ENCODE assay signal across 8 cellular contexts in the genomic region with DNA sequence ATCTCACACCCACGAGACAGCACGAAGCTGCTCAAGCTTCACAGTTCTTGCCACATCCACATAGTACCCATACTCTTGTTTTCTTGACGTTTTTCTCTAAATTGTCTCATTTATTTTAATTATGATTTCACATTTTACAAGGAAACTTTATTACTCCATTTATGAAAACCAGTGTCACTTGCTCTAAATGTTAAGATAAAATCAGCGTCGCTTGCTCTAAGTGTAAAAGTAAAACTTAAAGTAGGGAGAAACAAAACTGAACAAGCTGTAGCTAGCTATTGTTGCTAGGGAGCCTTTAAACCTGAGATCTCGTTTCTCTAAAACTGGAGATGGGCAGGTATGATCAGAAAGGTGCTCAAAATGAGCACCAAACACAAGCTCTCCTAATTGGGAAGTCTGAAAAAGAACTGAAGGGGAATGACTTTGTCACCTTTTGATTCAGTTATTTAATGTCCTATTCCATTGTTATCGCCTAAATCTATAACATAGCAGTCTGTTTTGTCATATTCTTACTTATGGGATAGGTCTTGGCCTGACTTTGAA. TPM values are rescaled to one million over a fixed set of nuclear protein-coding genes. Genes with fewer than 3 reads are reported as not detected.
DNase-seq lines count a peak whose midpoint lies in the region; ATAC-seq, FAIRE-seq and TF ChIP-seq lines count a peak whose summit lies in the region.

No MANE protein-coding gene starts in this region.

- peak overlapping the region; percentile 16; the same call in 1 of the 2 replicates for H3K27ac ChIP-seq in HUES6 (ENCODE audit: low read depth, low read length)
- H3K27ac ChIP-seq in muscle layer of duodenum (ENCODE audit: low read length): peak overlapping the region; percentile 94

- H3K36me3 ChIP-seq in HUES6 (ENCODE audit: control insufficient read depth, insufficient read depth, low read length) (peaks cover 24% of the 10 kb centered on the region), bronchial epithelial cell (ENCODE audit: control insufficient read depth, insufficient read depth, low read length) (peaks cover 2% of the 10 kb centered on the region), muscle layer of duodenum (ENCODE audit: control insufficient read depth in 1 of 2, insufficient read depth in 2 of 2, low read length in 2 of 2) (peaks cover 11 to 19% of the 10 kb centered on the region in 2 donors)

- TF ChIP-seq CTCF in AG10803 (conservative IDR thresholded peaks at IDR 0.05; ENCODE audit: low read length) (no peak), bronchial epithelial cell (IDR thresholded peaks at IDR 0.05; ENCODE audit: insufficient read depth, low read length, severe bottlenecking) (no peak)

- H3K4me3 ChIP-seq in AG10803 (ENCODE audit: low read length) (peak overlapping the region; percentile 98), HUES6 (ENCODE audit: low read depth, low read length) (peak overlapping the region; percentile 82), bronchial epithelial cell (ENCODE audit: low read depth, low read length) (peak overlapping the region; percentile 97), muscle layer of duodenum (ENCODE audit: low read depth in 1 of 2, low read length in 2 of 2) (peak overlapping the region; percentile 88 to 92)

- no peak for DNase-seq in AG10803 (ENCODE audit: low read depth)
- DNase-seq in bronchial epithelial cell (ENCODE audit: low read depth): peak; percentile 7
- DNase-seq in LoVo (ENCODE audit: low spot score): no peak
- no peak for DNase-seq in NCI-H524 treated with DMSO at 0.1 percent for 48 hours (lab: John Stamatoyannopoulos, UW)
- DNase-seq in AG20443 (ENCODE audit: low spot score): no peak

- no peak for ATAC-seq in GM21360 (IDR thresholded peaks at IDR 0.05; ENCODE audit: unreplicated experiment)

- H3K27me3 ChIP-seq in HUES6 (ENCODE audit: control insufficient read depth, insufficient read depth, low read length) (no peaks in the 10 kb centered on the region), bronchial epithelial cell (ENCODE audit: control insufficient read depth, insufficient read depth, low read length) (no peaks in the 10 kb centered on the region), muscle layer of duodenum (ENCODE audit: low read depth, low read length) (no peaks in the 10 kb centered on the region)

- H3K4me1 ChIP-seq in HUES6 (ENCODE audit: control insufficient read depth, insufficient read depth, low read length) (peaks cover 27% of the 10 kb centered on the region), muscle layer of duodenum (ENCODE audit: control insufficient read depth in 1 of 2, insufficient read depth in 2 of 2, low read length in 2 of 2) (peaks cover 11 to 36% of the 10 kb centered on the region in 2 donors)

- no peak for FAIRE-seq in bronchial epithelial cell (lab: Jason Lieb, UNC)

- H3K9me3 ChIP-seq in HUES6 (ENCODE audit: control insufficient read depth, insufficient read depth, low read depth, low read length) (no peaks in the 10 kb centered on the region), muscle layer of duodenum (ENCODE audit: control insufficient read depth in 1 of 2, low read length in 2 of 2) (no peaks in the 10 kb centered on the region)

- H3K9ac ChIP-seq in HUES6 (ENCODE audit: low read length): peak overlapping the region; percentile 91

RNA-seq across cellular contexts. Expression of a gene that starts 0.7 kb away (rescaled TPM):
- 5.9 and 10.0 TPM in 2 replicates for total RNA-seq in bronchial epithelial cell

RNA-seq across cellular contexts. Expression of a gene that starts 1.0 kb away (rescaled TPM):
- total RNA-seq in bronchial epithelial cell: 11.3 and 24.5 TPM in 2 replicates

RNA-seq across cellular contexts. Expression of a gene that starts 12.3 kb away (rescaled TPM):
- not detected in 2 replicates for total RNA-seq in bronchial epithelial cell
